Comparison of ENCODE assay signal across 22 cellular contexts in genomic region chr5:142931896-142932686, GRCh38.
DNase-seq lines count a peak whose midpoint lies in the region; ATAC-seq, FAIRE-seq and TF ChIP-seq lines count a peak whose summit lies in the region.
"Had no signal": no experiment of that assay in that cellular context is flagged by ENCODE, and none has a peak within 500 bp of the region (broad histone marks: within the 10 kb centered on the region; RNA-seq: fewer than 3 reads in every experiment).

No MANE protein-coding gene starts in this region.

- H3K27me3 ChIP-seq in endothelial cell of umbilical vein (ENCODE audit: control insufficient read depth in 2 of 2, insufficient read depth in 2 of 2, low read length in 2 of 2): no peaks in the 10 kb centered on the region
- H3K27me3 ChIP-seq in right lobe of liver: no peaks in the 10 kb centered on the region
- H3K27me3 ChIP-seq: body of pancreas, thyroid gland had no signal

- no peaks in the 10 kb centered on the region for H3K79me2 ChIP-seq in endothelial cell of umbilical vein (ENCODE audit: control insufficient read depth, insufficient read depth, low read length)

- dilution Hi-C loops in endothelial cell of umbilical vein (cut with MboI; ENCODE audit: extremely low pct_ligation_motif_present, low sequenced_read_pairs): no loop called here

- peak overlapping the region; percentile 20 for H2AFZ ChIP-seq in endothelial cell of umbilical vein (ENCODE audit: low read depth, low read length)

- TF ChIP-seq POLR2A in GM12892 (IDR thresholded peaks at IDR 0.05; ENCODE audit: low read depth, low read length) (no peak), endothelial cell of umbilical vein (IDR thresholded peaks at IDR 0.05; ENCODE audit: low read depth, low read length) (no peak), right lobe of liver (IDR thresholded peaks at IDR 0.05) (no peak)

- FAIRE-seq in GM12892 (lab: Jason Lieb, UNC) (peak; percentile 56), endothelial cell of umbilical vein (lab: Jason Lieb, UNC) (peak; percentile 76)
- FAIRE-seq: colon, islet of Langerhans had no signal

- no TSS peak for BruUV-seq in endothelial cell of umbilical vein (replicated peaks; lab: Mats Ljungman, UMichigan)

- H4K20me1 ChIP-seq in endothelial cell of umbilical vein (replicated peaks; ENCODE audit: control insufficient read depth, extremely low read depth, insufficient read depth, low read length): no peaks in the 10 kb centered on the region

- no peak overlapping the region for H3K4me2 ChIP-seq in endothelial cell of umbilical vein (ENCODE audit: insufficient read depth, low read length)

- WGBS in right lobe of liver (ENCODE audit: insufficient coverage, low coverage, low lambda C conversion rate, missing lambda C conversion rate): 87% methylated on average over 7 of the region's 9 CpGs

- no peak for DNase-seq in GM12892 (ENCODE audit: insufficient read length)
- peak; percentile 37 for DNase-seq in HEK293T (ENCODE audit: extremely low spot score)
- peak; percentile 63 for DNase-seq in endothelial cell of umbilical vein (ENCODE audit: low read depth, low spot score)
- peak in 1 of 3 donors; percentile 29 for DNase-seq in right lobe of liver
- DNase-seq in AML-193 (lab: John Stamatoyannopoulos, UW): no peak
- DNase-seq in amniotic stem cell (lab: John Stamatoyannopoulos, UW): no peak
- DNase-seq: activated CD4-positive, alpha-beta T cell treated with anti-CD3 and anti-CD28 coated beads, Interleukin-2, amount 10 ng/mL, durations not matched to agents 7 days and 5 days; activated naive CD8-positive, alpha-beta T cell treated with anti-CD3 and anti-CD28 coated beads for 36 hours; body of pancreas; CD4-positive, CD25-positive, alpha-beta regulatory T cell; endodermal cell; GF-D8; naive B cell; NCI-H1694 treated with DMSO at 0.1 percent for 48 hours; NCI-H345; SHP77; stimulated activated naive CD4-positive, alpha-beta T cell; thyroid gland had no signal

- intact Hi-C loops in endothelial cell of umbilical vein (cut with micrococcal nuclease): no loop called here
- intact Hi-C loops in right lobe of liver (cut with DNase I): no loop called here

- H3K4me1 ChIP-seq in endothelial cell of umbilical vein (ENCODE audit: control insufficient read depth, extremely low read depth, insufficient read depth, low read length) (peaks cover 21% of the 10 kb centered on the region), right lobe of liver (no peaks in the 10 kb centered on the region)
- H3K4me1 ChIP-seq: thyroid gland had no signal

- ATAC-seq in right lobe of liver: peak; percentile 24 to 60 (median 52)
- ATAC-seq in HG02588 (IDR thresholded peaks at IDR 0.05; ENCODE audit: unreplicated experiment): no peak
- ATAC-seq: activated T-helper 17 cell treated with anti-CD3 and anti-CD28 coated beads, Interleukin-2, amount 50 U/mL, for 72 hours; body of pancreas had no signal

- POLR2A ChIA-PET in HEK293T (lab: Yijun Ruan, JAX) (no interaction called here), endothelial cell of umbilical vein (lab: Charles Lee) (no interaction called here)

- H3K4me3 ChIP-seq in endothelial cell of umbilical vein (replicated peaks in 1 of 3; ENCODE audit: insufficient read depth in 1 of 3, low read depth in 1 of 3, low read length in 3 of 3) (no peak overlapping the region), right lobe of liver (no peak overlapping the region)
- H3K4me3 ChIP-seq: body of pancreas, thyroid gland had no signal

- TF ChIP-seq CTCF in endothelial cell of umbilical vein (IDR thresholded peaks at IDR 0.05; ENCODE audit: extremely low read depth in 1 of 2, insufficient read depth in 1 of 2, low read depth in 1 of 2, low read length in 2 of 2): no peak
- TF ChIP-seq CTCF in right lobe of liver (IDR thresholded peaks at IDR 0.05): no peak

- H3K9me3 ChIP-seq in endothelial cell of umbilical vein (replicated peaks; ENCODE audit: control insufficient read depth, insufficient read depth, low read length): no peaks in the 10 kb centered on the region
- H3K9me3 ChIP-seq in right lobe of liver: no peaks in the 10 kb centered on the region
- H3K9me3 ChIP-seq: body of pancreas, thyroid gland had no signal

- H3K36me3 ChIP-seq in endothelial cell of umbilical vein (ENCODE audit: control insufficient read depth in 2 of 2, extremely low read depth in 1 of 2, insufficient read depth in 2 of 2, low read length in 2 of 2) (no peaks in the 10 kb centered on the region), right lobe of liver (no peaks in the 10 kb centered on the region)

- CTCF ChIA-PET in HEK293T (lab: Yijun Ruan, JAX): interaction anchor here (1.0 kb wide), 1 partner anchor 1261 kb away, joined by 3 read pairs; no protein-coding TSS in a partner anchor
- CTCF ChIA-PET in endothelial cell of umbilical vein (lab: Charles Lee): interaction anchor here (1.4 kb wide), 1 partner anchor 44 kb away, joined by 3 read pairs; no protein-coding TSS in a partner anchor

- H3K27ac ChIP-seq in endothelial cell of umbilical vein (ENCODE audit: insufficient read depth, low read depth, low read length) (no peak overlapping the region), right lobe of liver (peak overlapping the region in 1 of 3 donors; percentile 1)
- H3K27ac ChIP-seq: body of pancreas, thyroid gland had no signal

- H3K9me1 ChIP-seq in endothelial cell of umbilical vein (replicated peaks; ENCODE audit: control insufficient read depth, extremely low read depth, insufficient read depth, low read length): no peaks in the 10 kb centered on the region

- H3K9ac ChIP-seq in endothelial cell of umbilical vein (replicated peaks; ENCODE audit: extremely low read depth, insufficient read depth, low read length): no peak overlapping the region

TF ChIP-seq in HEK293T, 16 proteins besides CTCF, POLR2A, EP300 and RAD21:
- TF ChIP-seq PKNOX1 (IDR thresholded peaks at IDR 0.05) (no peak), L3MBTL2 (conservative IDR thresholded peaks at IDR 0.05) (no peak), ZNF384 (IDR thresholded peaks at IDR 0.05) (no peak)

TF ChIP-seq in endothelial cell of umbilical vein, 7 proteins besides CTCF, POLR2A, EP300 and RAD21:
- TF ChIP-seq POLR2AphosphoS5 (IDR thresholded peaks at IDR 0.05; ENCODE audit: insufficient read depth, low read depth, low read length) (no peak), MYC (IDR thresholded peaks at IDR 0.05; ENCODE audit: low read depth, low read length) (no peak), JUN (IDR thresholded peaks at IDR 0.05; ENCODE audit: borderline replicate concordance, insufficient read depth, insufficient read length, low read depth) (no peak), MAX (IDR thresholded peaks at IDR 0.05; ENCODE audit: insufficient read depth, insufficient read length) (no peak), GATA2 (IDR thresholded peaks at IDR 0.05; ENCODE audit: insufficient read depth, insufficient read length, low read depth, low read length) (no peak), EZH2 (IDR thresholded peaks at IDR 0.05; ENCODE audit: borderline replicate concordance, low read depth, low read length, severe bottlenecking) (no peak), FOS (IDR thresholded peaks at IDR 0.05; ENCODE audit: borderline replicate concordance, insufficient read depth, low read length) (no peak)
TF ChIP-seq in endothelial cell of umbilical vein: peak in this region for 0.

Comparison
In these comparisons a context has a peak if more than half of its experiments do, and no peak if none do; other contexts are left out.
1. DNase-seq: peak in HEK293T (single experiment) and endothelial cell of umbilical vein (single experiment); none in GM12892 (single experiment), AML-193 (0 of 2) and amniotic stem cell (single experiment).